ENCODE assay signal across 19 cellular contexts in genomic region chr5:157594237-157594636, GRCh38. TPM values are rescaled to one million over a fixed set of nuclear protein-coding genes. Genes with fewer than 3 reads are reported as not detected.
DNase-seq lines count a peak whose midpoint lies in the region; ATAC-seq, FAIRE-seq and TF ChIP-seq lines count a peak whose summit lies in the region.
"Had no signal": no experiment of that assay in that cellular context is flagged by ENCODE, and none has a peak within 500 bp of the region (broad histone marks: within the 10 kb centered on the region; RNA-seq: fewer than 3 reads in every experiment).

No MANE protein-coding gene starts in this region.

- TF ChIP-seq CTCF in mammary epithelial cell (conservative IDR thresholded peaks at IDR 0.05 in 1 of 2, IDR thresholded peaks at IDR 0.05 in 1 of 2; ENCODE audit: extremely low read depth in 1 of 2, insufficient read depth in 1 of 2, low read depth in 1 of 2, low read length in 2 of 2) (no peak), breast epithelium (IDR thresholded peaks at IDR 0.05) (no peak), KMS-11 (conservative IDR thresholded peaks at IDR 0.05; ENCODE audit: low read depth, low read length) (no peak), GM12878 (IDR thresholded peaks at IDR 0.05 in 2 of 3, conservative IDR thresholded peaks at IDR 0.05 in 1 of 3; ENCODE audit: control insufficient read depth in 2 of 3, extremely low read depth in 1 of 3, insufficient read depth in 1 of 3, low read depth in 3 of 3, low read length in 3 of 3) (no peak), upper lobe of right lung (IDR thresholded peaks at IDR 0.05) (no peak)

- no peaks in the 10 kb centered on the region for H4K20me1 ChIP-seq in mammary epithelial cell (ENCODE audit: insufficient read depth, low read length)
- H4K20me1 ChIP-seq in KMS-11 (ENCODE audit: insufficient read depth), result no peaks in the 10 kb centered on the region
- H4K20me1 ChIP-seq in GM12878 (ENCODE audit: control insufficient read depth, insufficient read depth), result no peaks in the 10 kb centered on the region

- H3K4me1 ChIP-seq in mammary epithelial cell (ENCODE audit: insufficient read depth, low read length) (no peaks in the 10 kb centered on the region), breast epithelium (no peaks in the 10 kb centered on the region), KMS-11 (ENCODE audit: low read depth, poor library complexity, severe bottlenecking) (peaks cover 73% of the 10 kb centered on the region), GM12878 (ENCODE audit: control insufficient read depth, insufficient read depth, low read length) (peaks cover 75% of the 10 kb centered on the region), upper lobe of right lung (peaks cover 10% of the 10 kb centered on the region)

- H3K4me2 ChIP-seq in mammary epithelial cell (ENCODE audit: insufficient read depth, low read depth, low read length) (no peak overlapping the region), KMS-11 (peak overlapping the region; percentile 86), GM12878 (ENCODE audit: control insufficient read depth, insufficient read depth) (peak overlapping the region; percentile 51)

- TF ChIP-seq POLR2A in breast epithelium (IDR thresholded peaks at IDR 0.05) (no peak), GM12878 (IDR thresholded peaks at IDR 0.05; ENCODE audit: low read depth, low read length) (no peak)

- BruUV-seq in mammary epithelial cell (replicated peaks; lab: Mats Ljungman, UMichigan) (no TSS peak), GM12878 (replicated peaks; lab: Mats Ljungman, UMichigan) (no TSS peak)

- ATAC-seq in GM12878 (peak; percentile 36), upper lobe of right lung (no peak)
- ATAC-seq in stimulated activated naive B cell treated with anti-CD40 and anti-IgM and Interleukin-4, amounts not matched to agents 10 μg/mL and 1 μg/mL and 100 μg/mL, for 72 hours (replicated peaks), result peak; percentile 49 to 60
- ATAC-seq: effector memory CD8-positive, alpha-beta T cell had no signal

- DNase-seq in mammary epithelial cell, result no peak
- no peak for DNase-seq in breast epithelium (ENCODE audit: low spot score in 2 of 2)
- no peak for DNase-seq in GM12878 (ENCODE audit: low read depth, low spot score)
- no peak for DNase-seq in stimulated activated naive B cell treated with anti-CD40 and anti-IgM and Interleukin-4, amounts not matched to agents 10 μg/mL and 1 μg/mL and 100 μg/mL, for 72 hours
- DNase-seq in upper lobe of right lung, result no peak
- DNase-seq in EL, result no peak
- DNase-seq in effector CD8-positive, alpha-beta T cell (lab: John Stamatoyannopoulos, UW), result no peak
- DNase-seq: caudate nucleus; effector memory CD8-positive, alpha-beta T cell; GOT3; hypothalamus; NCI-H1694 treated with DMSO at 0.1 percent for 48 hours; NCI-H524; OCI-M1; posterior cingulate gyrus; stimulated activated CD4-positive, alpha-beta T cell treated with anti-CD3 and anti-CD28 coated beads, Interleukin-12 subunit alpha, Interleukin-12 subunit beta, amount 100 ng/mL, for 4 hours had no signal

- H3K9me3 ChIP-seq in mammary epithelial cell (replicated peaks; ENCODE audit: insufficient read depth, low read length) (no peaks in the 10 kb centered on the region), breast epithelium (no peaks in the 10 kb centered on the region), GM12878 (replicated peaks; ENCODE audit: control insufficient read depth, insufficient read depth, low read length) (no peaks in the 10 kb centered on the region; the same call in 1 of the 3 replicates), upper lobe of right lung (no peaks in the 10 kb centered on the region)

- no peak for TF ChIP-seq RAD21 in GM12878 (IDR thresholded peaks at IDR 0.05; ENCODE audit: insufficient read depth, low read depth, low read length)

- H3K4me1 Mint-ChIP-seq in stimulated activated naive B cell treated with anti-CD40 and anti-IgM and Interleukin-4, amounts not matched to agents 10 μg/mL and 1 μg/mL and 100 μg/mL, for 72 hours, result peaks cover 55 to 77% of the 10 kb centered on the region in 2 donors

- no peaks in the 10 kb centered on the region for H3K79me2 ChIP-seq in mammary epithelial cell (ENCODE audit: insufficient read depth, low read length)
- no peaks in the 10 kb centered on the region for H3K79me2 ChIP-seq in KMS-11 (ENCODE audit: insufficient read depth, low read depth)
- no peaks in the 10 kb centered on the region for H3K79me2 ChIP-seq in GM12878 (ENCODE audit: control insufficient read depth, insufficient read depth, low read length)

- H3K9me3 Mint-ChIP-seq in stimulated activated naive B cell treated with anti-CD40 and anti-IgM and Interleukin-4, amounts not matched to agents 10 μg/mL and 1 μg/mL and 100 μg/mL, for 72 hours, result peaks cover 0 to 7% of the 10 kb centered on the region in 2 donors
- H3K9me3 Mint-ChIP-seq: effector memory CD8-positive, alpha-beta T cell had no signal

- peak; percentile 7 for FAIRE-seq in GM12878 (lab: Jason Lieb, UNC)

- TF ChIP-seq EP300 in GM12878 (IDR thresholded peaks at IDR 0.05; ENCODE audit: borderline replicate concordance in 1 of 2, control insufficient read depth in 1 of 2, low read depth in 2 of 2, low read length in 2 of 2), result 0 out of 4 replicates have a peak, but pooled peaks of 1 of the 2 experiments have one; percentile 36

- SMC1A ChIA-PET in GM12878 (lab: Charles Lee; ENCODE audit: uncharacterized antibody, unreplicated experiment), result interaction anchor here (0.6 to 11.0 kb wide), 20 partner anchors 10 to 549 kb away, joined by 3 to 146 read pairs (median 5); partner anchors contain the start of genes C5orf52 and LSM11

- H3K27me3 ChIP-seq in mammary epithelial cell (ENCODE audit: insufficient read depth, low read length), result no peaks in the 10 kb centered on the region
- H3K27me3 ChIP-seq in breast epithelium, result no peaks in the 10 kb centered on the region
- H3K27me3 ChIP-seq in KMS-11 (ENCODE audit: insufficient read depth, low read depth), result no peaks in the 10 kb centered on the region
- no peaks in the 10 kb centered on the region for H3K27me3 ChIP-seq in GM12878 (replicated peaks in 1 of 2; ENCODE audit: control insufficient read depth in 2 of 2, insufficient read depth in 2 of 2, low read length in 1 of 2)
- H3K27me3 ChIP-seq in upper lobe of right lung, result no peaks in the 10 kb centered on the region

- dilution Hi-C loops in mammary epithelial cell (cut with HindIII; ENCODE audit: low sequenced_read_pairs), result no loop called here

- H3K4me3 ChIP-seq in mammary epithelial cell (replicated peaks in 1 of 3; ENCODE audit: insufficient read depth in 1 of 3, low read depth in 2 of 3, low read length in 3 of 3) (no peak overlapping the region), breast epithelium (no peak overlapping the region), KMS-11 (IDR thresholded peaks at IDR 0.05; ENCODE audit: insufficient read depth, low read depth, low read length) (no peak overlapping the region), GM12878 (no peak overlapping the region), upper lobe of right lung (no peak overlapping the region)
- H3K4me3 ChIP-seq: SK-N-MC had no signal

- H3K27ac Mint-ChIP-seq in stimulated activated naive B cell treated with anti-CD40 and anti-IgM and Interleukin-4, amounts not matched to agents 10 μg/mL and 1 μg/mL and 100 μg/mL, for 72 hours, result no peak overlapping the region
- H3K27ac Mint-ChIP-seq: activated naive CD8-positive, alpha-beta T cell; effector memory CD8-positive, alpha-beta T cell had no signal

- H2AFZ ChIP-seq in mammary epithelial cell (ENCODE audit: low read depth, low read length) (peak overlapping the region; percentile 17), KMS-11 (ENCODE audit: low read depth) (no peak overlapping the region; the same call in 1 of the 2 replicates), GM12878 (ENCODE audit: control insufficient read depth, low read depth, low read length) (no peak overlapping the region)

- H3K4me3 Mint-ChIP-seq in stimulated activated naive B cell treated with anti-CD40 and anti-IgM and Interleukin-4, amounts not matched to agents 10 μg/mL and 1 μg/mL and 100 μg/mL, for 72 hours, result peak overlapping the region; percentile 22 to 27
- H3K4me3 Mint-ChIP-seq: activated naive CD8-positive, alpha-beta T cell; effector memory CD8-positive, alpha-beta T cell had no signal

- POLR2A ChIA-PET in GM12878 (lab: Charles Lee), result interaction anchor here (0.5 to 4.5 kb wide), 17 partner anchors 9 to 1361 kb away, joined by 3 to 25 read pairs (median 4); partner anchors contain the start of genes SOX30 and THG1L

- no peaks in the 10 kb centered on the region for H3K36me3 ChIP-seq in mammary epithelial cell (ENCODE audit: insufficient read depth, low read length)
- no peaks in the 10 kb centered on the region for H3K36me3 ChIP-seq in breast epithelium
- H3K36me3 ChIP-seq in KMS-11 (ENCODE audit: insufficient read depth), result no peaks in the 10 kb centered on the region
- H3K36me3 ChIP-seq in GM12878 (ENCODE audit: control insufficient read depth in 2 of 2, insufficient read depth in 2 of 2, low read length in 1 of 2), result no peaks in the 10 kb centered on the region
- no peaks in the 10 kb centered on the region for H3K36me3 ChIP-seq in upper lobe of right lung

- no peaks in the 10 kb centered on the region for H3K27me3 Mint-ChIP-seq in stimulated activated naive B cell treated with anti-CD40 and anti-IgM and Interleukin-4, amounts not matched to agents 10 μg/mL and 1 μg/mL and 100 μg/mL, for 72 hours
- H3K27me3 Mint-ChIP-seq: effector memory CD8-positive, alpha-beta T cell had no signal

- intact Hi-C loops in mammary epithelial cell (cut with micrococcal nuclease) (no loop called here), breast epithelium (cut with DNase I; ENCODE audit: low total_unique reads) (no loop called here), GM12878 (cut with micrococcal nuclease; ENCODE audit: unreplicated experiment) (loop anchor here (1.0 to 10.0 kb wide), 4 partner anchors 11 to 679 kb away; no protein-coding TSS in a partner anchor), upper lobe of right lung (cut with DNase I) (no loop called here)

- peaks cover 0 to 7% of the 10 kb centered on the region in 2 donors for H3K36me3 Mint-ChIP-seq in stimulated activated naive B cell treated with anti-CD40 and anti-IgM and Interleukin-4, amounts not matched to agents 10 μg/mL and 1 μg/mL and 100 μg/mL, for 72 hours

- RAD21 ChIA-PET in GM12878 (lab: Charles Lee; ENCODE audit: unreplicated experiment), result interaction anchor here (0.7 to 9.3 kb wide), 17 partner anchors 8 to 311 kb away, joined by 3 to 90 read pairs (median 7); partner anchors contain the start of genes ADAM19, LSM11 and THG1L

- in situ Hi-C loops in mammary epithelial cell (cut with MboI; ENCODE audit: low sequenced_read_pairs in 2 of 2) (no loop called here), GM12878 (cut with MboI) (no loop called here)

- H3K9ac ChIP-seq in mammary epithelial cell (ENCODE audit: insufficient read depth, low read length), result no peak overlapping the region
- no peak overlapping the region for H3K9ac ChIP-seq in KMS-11
- H3K9ac ChIP-seq in GM12878 (ENCODE audit: control insufficient read depth, insufficient read depth, low read length), result peak overlapping the region; percentile 1; the same call in 1 of the 2 replicates

- CTCF ChIA-PET in mammary epithelial cell (lab: Charles Lee; ENCODE audit: low non-redundant PET) (interaction anchor here (0.8 kb wide), 1 partner anchor 12 kb away, joined by 5 read pairs; no protein-coding TSS in a partner anchor), GM12878 (lab: Yijun Ruan, JAX) (interaction anchor here (0.7 to 3.4 kb wide), 15 partner anchors 10 to 149 kb away, joined by 3 to 13 read pairs (median 3); partner anchors contain the start of genes LSM11 and THG1L)

- H3K27ac ChIP-seq in mammary epithelial cell (ENCODE audit: insufficient read depth, low read depth, low read length) (no peak overlapping the region), breast epithelium (no peak overlapping the region), KMS-11 (peak overlapping the region; percentile 52), GM12878 (ENCODE audit: control insufficient read depth, insufficient read depth) (peak overlapping the region; percentile 13; the same call in 1 of the 2 replicates), upper lobe of right lung (no peak overlapping the region)
- H3K27ac ChIP-seq: SK-N-MC had no signal

RNA-seq across cellular contexts. Expression of gene ADAM19, which starts 18.7 kb away (rescaled TPM):
- 1 to 10 TPM; 1.0 to 4.5 TPM for total RNA-seq in mammary epithelial cell
- polyA plus RNA-seq in mammary epithelial cell, result 32.3 TPM
- 96.8 TPM for polyA minus RNA-seq in mammary epithelial cell
- total RNA-seq in breast epithelium, result 1 to 10 TPM; 1.9 to 3.6 (median 3.5) TPM
- total RNA-seq in GM12878 (2013; cell fraction: nucleolus; rRNA removed), result 86.7 and 95.1 TPM in 2 replicates
- 47.0 and 50.9 TPM in 2 replicates for total RNA-seq in GM12878 (2014; rRNA removed)
- 33.5 and 37.1 TPM in 2 replicates for total RNA-seq in GM12878 (2014; rRNA removed; fragmentation: Illumina TruSeq; extraction: Trizol)
- total RNA-seq in GM12878 (2021), result 87.3 and 92.8 TPM in 2 replicates
- polyA plus RNA-seq in GM12878 (2011; ENCODE audit: low read depth), result 9.4 TPM
- 19.3 and 26.1 TPM in 2 replicates for polyA plus RNA-seq in GM12878 (2011; rRNA removed)
- 21.6 and 23.2 TPM in 2 replicates for polyA plus RNA-seq in GM12878 (2011; cell fraction: cytosol; rRNA removed)
- 37.3 and 40.3 TPM in 2 replicates for polyA plus RNA-seq in GM12878 (2011; cell fraction: nucleus; rRNA removed)
- 13.1 and 18.1 TPM in 2 replicates for polyA plus RNA-seq in GM12878 (2012)
- 40.6 and 48.5 TPM in 2 replicates for polyA plus RNA-seq in GM12878 (2014; fragmentation: Illumina TruSeq; extraction: Trizol)
- 10 to 100 TPM; 16.0 to 24.4 TPM for polyA plus RNA-seq in GM12878 (2014; fragmentation: Nextera tagmentation; extraction: Ambion mirVana)
- polyA plus RNA-seq in GM12878 (2014; rRNA removed), result 40.9 and 43.0 TPM in 2 replicates
- polyA plus RNA-seq in GM12878 (2016; fragmentation: Nextera tagmentation; extraction: Ambion mirVana), result 10 to 100 TPM; 52.4 to 59.3 TPM
- polyA minus RNA-seq in GM12878 (2011; rRNA and poly(A)+ RNA removed), result 52.0 and 66.1 TPM in 2 replicates
- 23.7 and 28.1 TPM in 2 replicates for polyA minus RNA-seq in GM12878 (2011; cell fraction: cytosol; rRNA and poly(A)+ RNA removed)
- 20.6 and 36.1 TPM in 2 replicates for polyA minus RNA-seq in GM12878 (2011; cell fraction: nucleus; rRNA and poly(A)+ RNA removed)
- 10.6 TPM for total RNA-seq in upper lobe of right lung

RNA-seq across cellular contexts. Expression of gene SOX30, which starts 58.0 kb away (rescaled TPM):
- not detected for total RNA-seq in mammary epithelial cell
- 0.02 TPM for polyA plus RNA-seq in mammary epithelial cell
- polyA minus RNA-seq in mammary epithelial cell, result not detected
- total RNA-seq in breast epithelium, result under 1 TPM in 1 of 3 donors, not detected in 2; 0.16 TPM
- total RNA-seq in GM12878 (2013; cell fraction: nucleolus; rRNA removed), result 0.17 and 0.31 TPM in 2 replicates
- total RNA-seq in GM12878 (2014; rRNA removed), result 0.11 TPM in 1 of 2 replicates, not detected in the other
- total RNA-seq in GM12878 (2014; rRNA removed; fragmentation: Illumina TruSeq; extraction: Trizol), result 0.09 TPM in 1 of 2 replicates, not detected in the other
- total RNA-seq in GM12878 (2021), result 0.11 and 0.13 TPM in 2 replicates
- polyA plus RNA-seq in GM12878 (2011; ENCODE audit: low read depth), result not detected
- polyA plus RNA-seq in GM12878 (2011; rRNA removed), result 0.06 and 0.11 TPM in 2 replicates
- polyA plus RNA-seq in GM12878 (2011; cell fraction: cytosol; rRNA removed), result 0.07 TPM in 2 replicates
- not detected in 2 replicates for polyA plus RNA-seq in GM12878 (2011; cell fraction: nucleus; rRNA removed)
- 0.04 and 0.07 TPM in 2 replicates for polyA plus RNA-seq in GM12878 (2012)
- polyA plus RNA-seq in GM12878 (2014; fragmentation: Illumina TruSeq; extraction: Trizol), result 0.10 TPM in 1 of 2 replicates, not detected in the other
- under 1 TPM; 0.06 to 0.07 TPM for polyA plus RNA-seq in GM12878 (2014; fragmentation: Nextera tagmentation; extraction: Ambion mirVana)
- polyA plus RNA-seq in GM12878 (2014; rRNA removed), result 0.08 TPM in 1 of 2 replicates, not detected in the other
- polyA plus RNA-seq in GM12878 (2016; fragmentation: Nextera tagmentation; extraction: Ambion mirVana), result under 1 TPM; 0.09 to 0.32 TPM
- polyA minus RNA-seq in GM12878 (2011; rRNA and poly(A)+ RNA removed), result 0.22 and 0.26 TPM in 2 replicates
- not detected in 2 replicates for polyA minus RNA-seq in GM12878 (2011; cell fraction: cytosol; rRNA and poly(A)+ RNA removed)
- 0.12 TPM in 1 of 2 replicates, not detected in the other for polyA minus RNA-seq in GM12878 (2011; cell fraction: nucleus; rRNA and poly(A)+ RNA removed)
- total RNA-seq in upper lobe of right lung, result 0.12 TPM

Comparison
In these comparisons a context has a peak if more than half of its experiments do, and no peak if none do; other contexts are left out.
1. H3K27ac ChIP-seq: peak in KMS-11 (single experiment) and GM12878 (single experiment); none in mammary epithelial cell (single experiment), breast epithelium (0 of 2) and upper lobe of right lung (single experiment).